In genomic region chr12:62724947-62725447, GRCh38 we compare ENCODE assay signal across 1 cellular context.
A peak's percentile ranks its signal among the peaks of the same experiment; 100 is the strongest.
TF ChIP-seq lines count a peak whose summit lies in the region.

No MANE protein-coding gene starts in this region.

TF ChIP-seq in HEK293, 187 proteins besides CTCF, POLR2A, EP300 and RAD21 (continued from another document):
- TF ChIP-seq REST (tag by site-specific recombination; IDR thresholded peaks at IDR 0.05), result no peak
- no peak for TF ChIP-seq ZNF677 (tag by site-specific recombination; IDR thresholded peaks at IDR 0.05)
- peak; percentile 76 for TF ChIP-seq ZNF366 (tag by site-specific recombination; conservative IDR thresholded peaks at IDR 0.05)
- no peak for TF ChIP-seq ZSCAN23 (tag by site-specific recombination; IDR thresholded peaks at IDR 0.05)
- no peak for TF ChIP-seq ZXDB (tag by site-specific recombination; IDR thresholded peaks at IDR 0.05)
- TF ChIP-seq ZNF645 (tag by site-specific recombination; IDR thresholded peaks at IDR 0.05), result no peak
TF ChIP-seq in HEK293: peak in this region for 10.
